ENCODE assay signal across 8 cellular contexts in the genomic region with DNA sequence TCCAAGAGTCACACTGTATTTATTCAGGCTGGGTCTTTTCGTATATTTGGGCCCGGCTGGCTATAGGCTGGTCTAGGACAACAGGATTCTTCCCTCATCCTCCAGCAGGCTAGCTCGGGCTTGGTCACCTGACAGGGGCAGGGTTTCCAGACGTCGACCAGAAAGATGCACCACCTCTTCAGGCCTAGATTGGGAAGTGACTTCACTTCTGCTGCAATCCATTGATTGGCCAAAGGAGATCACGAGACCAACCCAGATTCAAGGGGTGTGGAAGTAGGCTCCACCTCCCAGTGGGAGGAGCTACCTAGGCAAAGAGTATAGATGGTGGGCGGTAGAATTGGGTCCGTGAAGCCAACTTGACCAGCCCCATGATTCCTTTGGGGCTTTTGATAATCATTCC.
A peak's percentile ranks its signal among the peaks of the same experiment; 100 is the strongest.
DNase-seq lines count a peak whose midpoint lies in the region; ATAC-seq and TF ChIP-seq lines count a peak whose summit lies in the region.
"Not testable (repeated sequence)": the region's sequence is repeated elsewhere in the genome, so short reads cannot be mapped to it uniquely, and the experiment has no call there.

No MANE protein-coding gene starts in this region.

- H3K9me3 ChIP-seq in CD4-positive, CD25-positive, alpha-beta regulatory T cell (ENCODE audit: control insufficient read depth in 2 of 2, low read length in 2 of 2); naive thymus-derived CD4-positive, alpha-beta T cell (ENCODE audit: control insufficient read depth in 2 of 3, low read length in 3 of 3); upper lobe of left lung: not testable (repeated sequence)

- not testable (repeated sequence) for H3K4me1 ChIP-seq in CD4-positive, CD25-positive, alpha-beta regulatory T cell (ENCODE audit: control insufficient read depth, insufficient read depth, low read length, poor library complexity, severe bottlenecking); naive thymus-derived CD4-positive, alpha-beta T cell (ENCODE audit: control insufficient read depth in 2 of 2, insufficient read depth in 2 of 2, low read length in 2 of 2); upper lobe of left lung

- not testable (repeated sequence) for H3K36me3 Mint-ChIP-seq in CD4-positive, CD25-positive, alpha-beta regulatory T cell; activated naive CD8-positive, alpha-beta T cell treated with anti-CD3 and anti-CD28 coated beads for 36 hours; naive thymus-derived CD4-positive, alpha-beta T cell

- peak; percentile 60 to 67 for ATAC-seq in CD4-positive, CD25-positive, alpha-beta regulatory T cell (ENCODE audit: low read depth in 2 of 2)
- ATAC-seq in GM19467 (IDR thresholded peaks at IDR 0.05; ENCODE audit: unreplicated experiment) (peak; percentile 64), HG03354 (IDR thresholded peaks at IDR 0.05; ENCODE audit: poor library complexity, severe bottlenecking, unreplicated experiment) (peak; percentile 62), esophagus mucosa (peak; percentile 53), upper lobe of left lung (ENCODE audit: low FRiP score in 2 of 2) (peak; percentile 8 to 55)
- peak; percentile 46 to 64 for ATAC-seq in activated CD4-positive, CD25-positive, alpha-beta regulatory T cell treated with anti-CD3 and anti-CD28 coated beads, Interleukin-2, amount 50 U/mL, for 24 hours
- peak; percentile 91 for ATAC-seq in naive thymus-derived CD4-positive, alpha-beta T cell

- not testable (repeated sequence) for H3K27me3 Mint-ChIP-seq in CD4-positive, CD25-positive, alpha-beta regulatory T cell; naive thymus-derived CD4-positive, alpha-beta T cell
- H3K27me3 Mint-ChIP-seq in activated naive CD8-positive, alpha-beta T cell treated with anti-CD3 and anti-CD28 coated beads for 36 hours, result peaks cover 16% of the 10 kb centered on the region

- POLR2A ChIA-PET in naive thymus-derived CD4-positive, alpha-beta T cell (lab: Charles Lee), result not testable (repeated sequence)

- H3K27ac Mint-ChIP-seq in CD4-positive, CD25-positive, alpha-beta regulatory T cell; activated naive CD8-positive, alpha-beta T cell treated with anti-CD3 and anti-CD28 coated beads for 36 hours; naive thymus-derived CD4-positive, alpha-beta T cell: not testable (repeated sequence)

- H3K4me3 Mint-ChIP-seq in CD4-positive, CD25-positive, alpha-beta regulatory T cell; activated naive CD8-positive, alpha-beta T cell treated with anti-CD3 and anti-CD28 coated beads for 36 hours; naive thymus-derived CD4-positive, alpha-beta T cell: not testable (repeated sequence)

- CTCF ChIA-PET in naive thymus-derived CD4-positive, alpha-beta T cell (lab: Charles Lee), result not testable (repeated sequence)

- H3K4me1 Mint-ChIP-seq in CD4-positive, CD25-positive, alpha-beta regulatory T cell; activated naive CD8-positive, alpha-beta T cell treated with anti-CD3 and anti-CD28 coated beads for 36 hours; naive thymus-derived CD4-positive, alpha-beta T cell: not testable (repeated sequence)

- not testable (repeated sequence) for H3K9me3 Mint-ChIP-seq in CD4-positive, CD25-positive, alpha-beta regulatory T cell; activated naive CD8-positive, alpha-beta T cell treated with anti-CD3 and anti-CD28 coated beads for 36 hours; naive thymus-derived CD4-positive, alpha-beta T cell

- TF ChIP-seq CTCF in upper lobe of left lung (IDR thresholded peaks at IDR 0.05), result not testable (repeated sequence)

- not testable (repeated sequence) for TF ChIP-seq POLR2A in upper lobe of left lung (IDR thresholded peaks at IDR 0.05)

- not testable (repeated sequence) for TF ChIP-seq EP300 in upper lobe of left lung (IDR thresholded peaks at IDR 0.05)

- not testable (repeated sequence) for H3K36me3 ChIP-seq in CD4-positive, CD25-positive, alpha-beta regulatory T cell (ENCODE audit: control insufficient read depth, insufficient read depth, low read length); naive thymus-derived CD4-positive, alpha-beta T cell (ENCODE audit: control insufficient read depth in 2 of 3, insufficient read depth in 3 of 3, low read length in 3 of 3); upper lobe of left lung

- no CpG with 5 or more reads among the region's 8 CpGs for WGBS in upper lobe of left lung, 2 donors

- H3K4me3 ChIP-seq in CD4-positive, CD25-positive, alpha-beta regulatory T cell (ENCODE audit: low read depth, low read length); naive thymus-derived CD4-positive, alpha-beta T cell (ENCODE audit: low read length); upper lobe of left lung: not testable (repeated sequence)

- not testable (repeated sequence) for H3K27me3 ChIP-seq in CD4-positive, CD25-positive, alpha-beta regulatory T cell (ENCODE audit: control insufficient read depth, insufficient read depth, low read length); naive thymus-derived CD4-positive, alpha-beta T cell (ENCODE audit: control insufficient read depth in 2 of 2, insufficient read depth in 2 of 2, low read length in 2 of 2); upper lobe of left lung

- not testable (repeated sequence) for DNase-seq in CD4-positive, CD25-positive, alpha-beta regulatory T cell; naive thymus-derived CD4-positive, alpha-beta T cell; upper lobe of left lung
- peak; percentile 13 for DNase-seq in activated naive CD8-positive, alpha-beta T cell treated with anti-CD3 and anti-CD28 coated beads for 36 hours

- intact Hi-C loops in naive thymus-derived CD4-positive, alpha-beta T cell (cut with micrococcal nuclease), result not testable (repeated sequence)

- not testable (repeated sequence) for H3K27ac ChIP-seq in CD4-positive, CD25-positive, alpha-beta regulatory T cell (ENCODE audit: insufficient read depth, low read length, poor library complexity, severe bottlenecking); naive thymus-derived CD4-positive, alpha-beta T cell (ENCODE audit: low read depth, low read length); upper lobe of left lung

Comparison
In these comparisons a context has a peak if more than half of its experiments do, and no peak if none do; other contexts are left out.
1. ATAC-seq: peak in every context shown above with its lines; median percentile 91 in naive thymus-derived CD4-positive, alpha-beta T cell; 64 in GM19467; 64 in CD4-positive, CD25-positive, alpha-beta regulatory T cell; 62 in HG03354; 55 in activated CD4-positive, CD25-positive, alpha-beta regulatory T cell treated with anti-CD3 and anti-CD28 coated beads, Interleukin-2, amount 50 U/mL, for 24 hours; 53 in esophagus mucosa; 32 in upper lobe of left lung.